In genomic region chr3:149179225-149179624, GRCh38 we compare ENCODE assay signal across 11 cellular contexts. TPM values are rescaled to one million over a fixed set of nuclear protein-coding genes. Genes with fewer than 3 reads are reported as not detected.
A peak's percentile ranks its signal among the peaks of the same experiment; 100 is the strongest.
DNase-seq lines count a peak whose midpoint lies in the region; ATAC-seq and TF ChIP-seq lines count a peak whose summit lies in the region.
"Had no signal": no experiment of that assay in that cellular context is flagged by ENCODE, and none has a peak within 500 bp of the region (broad histone marks: within the 10 kb centered on the region; RNA-seq: fewer than 3 reads in every experiment).

No MANE protein-coding gene starts in this region.

- no peaks in the 10 kb centered on the region for H3K27me3 ChIP-seq in skeletal muscle satellite cell (ENCODE audit: control insufficient read depth, insufficient read depth, low read length)
- no peaks in the 10 kb centered on the region for H3K27me3 ChIP-seq in Peyer's patch

- peaks cover 39% of the 10 kb centered on the region for H3K36me3 Mint-ChIP-seq in WTC11

- no peak for ATAC-seq in WTC11
- ATAC-seq in GM21723 (IDR thresholded peaks at IDR 0.05; ENCODE audit: unreplicated experiment): no peak

- H3K4me3 Mint-ChIP-seq in WTC11: no peak overlapping the region

- H3K9me3 ChIP-seq in skeletal muscle satellite cell (replicated peaks; ENCODE audit: low read length) (no peaks in the 10 kb centered on the region), Peyer's patch (no peaks in the 10 kb centered on the region)

- POLR2A ChIA-PET in WTC11 (lab: Charles Lee): no interaction called here

- no peak overlapping the region for H3K27ac ChIP-seq in Peyer's patch

- peaks cover 3% of the 10 kb centered on the region; the same call in 1 of the 2 replicates for H3K4me1 Mint-ChIP-seq in WTC11

- H3K27ac Mint-ChIP-seq in WTC11: peak overlapping the region; percentile 36
- H3K27ac Mint-ChIP-seq: activated T-helper 2 cell treated with anti-CD3 and anti-CD28 coated beads, Interferon-gamma antibody, Interleukin-2, Interleukin-4, amounts not matched to agents 10 μg/mL and 5 μg/mL and 100 μg/mL, durations not matched to agents 14 hours and 24 hours and 36 hours had no signal

- H3K36me3 ChIP-seq in skeletal muscle satellite cell (ENCODE audit: insufficient read depth, low read length) (peaks cover 6% of the 10 kb centered on the region), Peyer's patch (peaks cover 0 to 26% (median 0%) of the 10 kb centered on the region in 3 donors)

- H3K4me3 ChIP-seq in fibroblast of villous mesenchyme (ENCODE audit: low read depth, low read length) (no peak overlapping the region), skeletal muscle satellite cell (ENCODE audit: low read length) (no peak overlapping the region), Peyer's patch (no peak overlapping the region)

- peak; percentile 85 for DNase-seq in ELR (ENCODE audit: low read depth)
- no peak for DNase-seq in WTC11 (ENCODE audit: low spot score)
- DNase-seq in fibroblast of villous mesenchyme (ENCODE audit: low read depth): peak; percentile 52
- DNase-seq in NCI-H1092 (lab: John Stamatoyannopoulos, UW): no peak
- no peak for DNase-seq in NCI-H1930 (lab: John Stamatoyannopoulos, UW)
- DNase-seq in Peyer's patch: no peak
- DNase-seq: cerebellar nuclear complex, RPMI8226 had no signal

- CTCF ChIA-PET in WTC11 (lab: Charles Lee): interaction anchor here (1.2 kb wide), 1 partner anchor 165 kb away, joined by 3 read pairs; no protein-coding TSS in a partner anchor

- no peak for TF ChIP-seq POLR2A in Peyer's patch (IDR thresholded peaks at IDR 0.05)

- H3K4me2 ChIP-seq in skeletal muscle satellite cell (ENCODE audit: low read length): peak overlapping the region; percentile 7

- H3K4me1 ChIP-seq in skeletal muscle satellite cell (ENCODE audit: control insufficient read depth, insufficient read depth, low read length): peaks cover 26% of the 10 kb centered on the region
- H3K4me1 ChIP-seq in Peyer's patch: no peaks in the 10 kb centered on the region

- no peaks in the 10 kb centered on the region for H3K27me3 Mint-ChIP-seq in WTC11 (ENCODE audit: low read depth)

- H3K9me3 Mint-ChIP-seq in WTC11: peaks cover 5% of the 10 kb centered on the region
- H3K9me3 Mint-ChIP-seq: activated T-helper 2 cell treated with anti-CD3 and anti-CD28 coated beads, Interferon-gamma antibody, Interleukin-2, Interleukin-4, amounts not matched to agents 10 μg/mL and 5 μg/mL and 100 μg/mL, durations not matched to agents 14 hours and 24 hours and 36 hours had no signal

- no peak for TF ChIP-seq CTCF in WTC11 (IDR thresholded peaks at IDR 0.05)
- no peak for TF ChIP-seq CTCF in fibroblast of villous mesenchyme (IDR thresholded peaks at IDR 0.05; ENCODE audit: insufficient read depth, low read depth, low read length)
- no peak for TF ChIP-seq CTCF in Peyer's patch (IDR thresholded peaks at IDR 0.05)

- peak overlapping the region; percentile 47 for H3K9ac ChIP-seq in skeletal muscle satellite cell (ENCODE audit: low read depth, low read length)

TF ChIP-seq in WTC11, 78 proteins besides CTCF, POLR2A, EP300 and RAD21:
- TF ChIP-seq ATF1 (CRISPR knock-in tag; IDR thresholded peaks at IDR 0.05): no peak
- TF ChIP-seq ZSCAN18 (CRISPR knock-in tag; IDR thresholded peaks at IDR 0.05): no peak
- TF ChIP-seq PRRX2 (CRISPR knock-in tag; IDR thresholded peaks at IDR 0.05): no peak
- no peak for TF ChIP-seq FOXP4 (CRISPR knock-in tag; IDR thresholded peaks at IDR 0.05)
- TF ChIP-seq, protein P1, sequence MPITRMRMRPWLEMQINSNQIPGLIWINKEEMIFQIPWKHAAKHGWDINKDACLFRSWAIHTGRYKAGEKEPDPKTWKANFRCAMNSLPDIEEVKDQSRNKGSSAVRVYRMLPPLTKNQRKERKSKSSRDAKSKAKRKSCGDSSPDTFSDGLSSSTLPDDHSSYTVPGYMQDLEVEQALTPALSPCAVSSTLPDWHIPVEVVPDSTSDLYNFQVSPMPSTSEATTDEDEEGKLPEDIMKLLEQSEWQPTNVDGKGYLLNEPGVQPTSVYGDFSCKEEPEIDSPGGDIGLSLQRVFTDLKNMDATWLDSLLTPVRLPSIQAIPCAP (CRISPR knock-in tag; IDR thresholded peaks at IDR 0.05): no peak
- TF ChIP-seq ZNF396 (CRISPR knock-in tag; IDR thresholded peaks at IDR 0.05; ENCODE audit: borderline replicate concordance): no peak
- no peak for TF ChIP-seq ETV6 (CRISPR knock-in tag; IDR thresholded peaks at IDR 0.05)
- TF ChIP-seq IRF2 (CRISPR knock-in tag; IDR thresholded peaks at IDR 0.05; ENCODE audit: borderline replicate concordance, low read depth): no peak
- TF ChIP-seq, protein P2, sequence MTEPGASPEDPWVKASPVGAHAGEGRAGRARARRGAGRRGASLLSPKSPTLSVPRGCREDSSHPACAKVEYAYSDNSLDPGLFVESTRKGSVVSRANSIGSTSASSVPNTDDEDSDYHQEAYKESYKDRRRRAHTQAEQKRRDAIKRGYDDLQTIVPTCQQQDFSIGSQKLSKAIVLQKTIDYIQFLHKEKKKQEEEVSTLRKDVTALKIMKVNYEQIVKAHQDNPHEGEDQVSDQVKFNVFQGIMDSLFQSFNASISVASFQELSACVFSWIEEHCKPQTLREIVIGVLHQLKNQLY (CRISPR knock-in tag; IDR thresholded peaks at IDR 0.05): no peak
- no peak for TF ChIP-seq HMGA2 (CRISPR knock-in tag; IDR thresholded peaks at IDR 0.05)
- no peak for TF ChIP-seq OVOL2 (CRISPR knock-in tag; IDR thresholded peaks at IDR 0.05; ENCODE audit: borderline replicate concordance)
- no peak for TF ChIP-seq SMAD3 (CRISPR knock-in tag; IDR thresholded peaks at IDR 0.05; ENCODE audit: borderline replicate concordance)
- TF ChIP-seq ZNF121 (CRISPR knock-in tag; IDR thresholded peaks at IDR 0.05): no peak
- no peak for TF ChIP-seq SMAD4 (CRISPR knock-in tag; IDR thresholded peaks at IDR 0.05)
- TF ChIP-seq NR1H2 (CRISPR knock-in tag; IDR thresholded peaks at IDR 0.05): no peak
- TF ChIP-seq NFYB (CRISPR knock-in tag; conservative IDR thresholded peaks at IDR 0.05; ENCODE audit: low read depth): no peak
- TF ChIP-seq, protein P3, sequence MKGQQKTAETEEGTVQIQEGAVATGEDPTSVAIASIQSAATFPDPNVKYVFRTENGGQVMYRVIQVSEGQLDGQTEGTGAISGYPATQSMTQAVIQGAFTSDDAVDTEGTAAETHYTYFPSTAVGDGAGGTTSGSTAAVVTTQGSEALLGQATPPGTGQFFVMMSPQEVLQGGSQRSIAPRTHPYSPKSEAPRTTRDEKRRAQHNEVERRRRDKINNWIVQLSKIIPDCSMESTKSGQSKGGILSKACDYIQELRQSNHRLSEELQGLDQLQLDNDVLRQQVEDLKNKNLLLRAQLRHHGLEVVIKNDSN (CRISPR knock-in tag; IDR thresholded peaks at IDR 0.05): no peak
- no peak for TF ChIP-seq GTF2I (CRISPR knock-in tag; conservative IDR thresholded peaks at IDR 0.05)
- no peak for TF ChIP-seq ATF6 (CRISPR knock-in tag; IDR thresholded peaks at IDR 0.05)

RNA-seq across cellular contexts. Expression of gene CP, which starts 42.4 kb away (rescaled TPM):
- total RNA-seq in WTC11 (2021) (1.1 to 1.9 TPM (median 1.5 TPM) in 3 replicates), fibroblast of villous mesenchyme (under 0.01 TPM in 1 of 2 replicates, not detected in the other), Peyer's patch (10 to 100 TPM in 3 of 4 donors, 1 to 10 TPM in 1; 4.7 to 37.8 (median 19.2) TPM)
- under 0.01 TPM in 1 of 2 replicates, not detected in the other for total RNA-seq in skeletal muscle satellite cell (2012; rRNA removed)
- total RNA-seq: activated T-helper 2 cell treated with anti-CD3 and anti-CD28 coated beads, Interferon-gamma antibody, Interleukin-2, Interleukin-4, amounts not matched to agents 10 μg/mL and 5 μg/mL and 100 μg/mL, durations not matched to agents 14 hours and 24 hours and 36 hours had no signal

RNA-seq across cellular contexts. Expression of gene HPS3, which starts 49.8 kb away (rescaled TPM):
- total RNA-seq in WTC11 (2021): 51.3 to 59.6 TPM (median 58.7 TPM) in 3 replicates
- total RNA-seq in fibroblast of villous mesenchyme: 30.7 and 31.9 TPM in 2 replicates
- total RNA-seq in skeletal muscle satellite cell (2012; rRNA removed): 22.5 and 30.4 TPM in 2 replicates
- total RNA-seq in Peyer's patch: 10 to 100 TPM; 28.2 to 40.4 (median 32.6) TPM

Comparison
In these comparisons a context has a peak if more than half of its experiments do, and no peak if none do; other contexts are left out.
1. DNase-seq: peak in ELR (single experiment) and fibroblast of villous mesenchyme (single experiment); none in WTC11 (single experiment), NCI-H1092 (single experiment), NCI-H1930 (0 of 2) and Peyer's patch (0 of 3).